ENCODE assay signal across 1 cellular context in the genomic region with DNA sequence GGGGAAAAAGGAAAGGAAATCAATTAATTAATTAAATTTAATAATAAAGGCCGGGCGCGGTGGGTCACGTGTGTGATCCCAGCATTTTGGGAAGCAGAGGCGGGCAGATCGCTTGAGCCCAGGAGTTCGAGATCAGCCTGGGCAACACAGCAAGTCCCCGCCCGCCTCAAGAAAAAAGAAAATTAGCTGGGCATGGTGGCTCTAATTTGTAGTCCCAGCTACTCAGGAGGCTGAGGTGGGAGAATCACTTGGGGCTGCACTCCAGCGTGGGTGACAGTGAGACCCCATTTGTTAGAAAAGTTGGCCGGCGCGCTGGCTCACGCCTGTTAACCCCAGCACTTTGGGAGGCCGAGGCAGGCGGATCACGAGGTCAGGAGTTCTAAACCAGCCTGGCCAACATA.
TF ChIP-seq lines count a peak whose summit lies in the region.

No MANE protein-coding gene starts in this region.

TF ChIP-seq in H1, 55 proteins besides CTCF, POLR2A, EP300 and RAD21:
- TF ChIP-seq KDM1A (IDR thresholded peaks at IDR 0.05; ENCODE audit: borderline replicate concordance, low read length) (no peak), BACH1 (IDR thresholded peaks at IDR 0.05; ENCODE audit: low read length) (no peak), GABPA (IDR thresholded peaks at IDR 0.05; ENCODE audit: borderline replicate concordance, insufficient read depth, low read length) (no peak), NRF1 (IDR thresholded peaks at IDR 0.05; ENCODE audit: low read depth, low read length) (no peak), RFX5 (IDR thresholded peaks at IDR 0.05; ENCODE audit: borderline replicate concordance, low read depth, low read length) (no peak), BCL11A (IDR thresholded peaks at IDR 0.05; ENCODE audit: low read depth in 2 of 2, low read length in 2 of 2) (no peak)
- TF ChIP-seq, protein P1, sequence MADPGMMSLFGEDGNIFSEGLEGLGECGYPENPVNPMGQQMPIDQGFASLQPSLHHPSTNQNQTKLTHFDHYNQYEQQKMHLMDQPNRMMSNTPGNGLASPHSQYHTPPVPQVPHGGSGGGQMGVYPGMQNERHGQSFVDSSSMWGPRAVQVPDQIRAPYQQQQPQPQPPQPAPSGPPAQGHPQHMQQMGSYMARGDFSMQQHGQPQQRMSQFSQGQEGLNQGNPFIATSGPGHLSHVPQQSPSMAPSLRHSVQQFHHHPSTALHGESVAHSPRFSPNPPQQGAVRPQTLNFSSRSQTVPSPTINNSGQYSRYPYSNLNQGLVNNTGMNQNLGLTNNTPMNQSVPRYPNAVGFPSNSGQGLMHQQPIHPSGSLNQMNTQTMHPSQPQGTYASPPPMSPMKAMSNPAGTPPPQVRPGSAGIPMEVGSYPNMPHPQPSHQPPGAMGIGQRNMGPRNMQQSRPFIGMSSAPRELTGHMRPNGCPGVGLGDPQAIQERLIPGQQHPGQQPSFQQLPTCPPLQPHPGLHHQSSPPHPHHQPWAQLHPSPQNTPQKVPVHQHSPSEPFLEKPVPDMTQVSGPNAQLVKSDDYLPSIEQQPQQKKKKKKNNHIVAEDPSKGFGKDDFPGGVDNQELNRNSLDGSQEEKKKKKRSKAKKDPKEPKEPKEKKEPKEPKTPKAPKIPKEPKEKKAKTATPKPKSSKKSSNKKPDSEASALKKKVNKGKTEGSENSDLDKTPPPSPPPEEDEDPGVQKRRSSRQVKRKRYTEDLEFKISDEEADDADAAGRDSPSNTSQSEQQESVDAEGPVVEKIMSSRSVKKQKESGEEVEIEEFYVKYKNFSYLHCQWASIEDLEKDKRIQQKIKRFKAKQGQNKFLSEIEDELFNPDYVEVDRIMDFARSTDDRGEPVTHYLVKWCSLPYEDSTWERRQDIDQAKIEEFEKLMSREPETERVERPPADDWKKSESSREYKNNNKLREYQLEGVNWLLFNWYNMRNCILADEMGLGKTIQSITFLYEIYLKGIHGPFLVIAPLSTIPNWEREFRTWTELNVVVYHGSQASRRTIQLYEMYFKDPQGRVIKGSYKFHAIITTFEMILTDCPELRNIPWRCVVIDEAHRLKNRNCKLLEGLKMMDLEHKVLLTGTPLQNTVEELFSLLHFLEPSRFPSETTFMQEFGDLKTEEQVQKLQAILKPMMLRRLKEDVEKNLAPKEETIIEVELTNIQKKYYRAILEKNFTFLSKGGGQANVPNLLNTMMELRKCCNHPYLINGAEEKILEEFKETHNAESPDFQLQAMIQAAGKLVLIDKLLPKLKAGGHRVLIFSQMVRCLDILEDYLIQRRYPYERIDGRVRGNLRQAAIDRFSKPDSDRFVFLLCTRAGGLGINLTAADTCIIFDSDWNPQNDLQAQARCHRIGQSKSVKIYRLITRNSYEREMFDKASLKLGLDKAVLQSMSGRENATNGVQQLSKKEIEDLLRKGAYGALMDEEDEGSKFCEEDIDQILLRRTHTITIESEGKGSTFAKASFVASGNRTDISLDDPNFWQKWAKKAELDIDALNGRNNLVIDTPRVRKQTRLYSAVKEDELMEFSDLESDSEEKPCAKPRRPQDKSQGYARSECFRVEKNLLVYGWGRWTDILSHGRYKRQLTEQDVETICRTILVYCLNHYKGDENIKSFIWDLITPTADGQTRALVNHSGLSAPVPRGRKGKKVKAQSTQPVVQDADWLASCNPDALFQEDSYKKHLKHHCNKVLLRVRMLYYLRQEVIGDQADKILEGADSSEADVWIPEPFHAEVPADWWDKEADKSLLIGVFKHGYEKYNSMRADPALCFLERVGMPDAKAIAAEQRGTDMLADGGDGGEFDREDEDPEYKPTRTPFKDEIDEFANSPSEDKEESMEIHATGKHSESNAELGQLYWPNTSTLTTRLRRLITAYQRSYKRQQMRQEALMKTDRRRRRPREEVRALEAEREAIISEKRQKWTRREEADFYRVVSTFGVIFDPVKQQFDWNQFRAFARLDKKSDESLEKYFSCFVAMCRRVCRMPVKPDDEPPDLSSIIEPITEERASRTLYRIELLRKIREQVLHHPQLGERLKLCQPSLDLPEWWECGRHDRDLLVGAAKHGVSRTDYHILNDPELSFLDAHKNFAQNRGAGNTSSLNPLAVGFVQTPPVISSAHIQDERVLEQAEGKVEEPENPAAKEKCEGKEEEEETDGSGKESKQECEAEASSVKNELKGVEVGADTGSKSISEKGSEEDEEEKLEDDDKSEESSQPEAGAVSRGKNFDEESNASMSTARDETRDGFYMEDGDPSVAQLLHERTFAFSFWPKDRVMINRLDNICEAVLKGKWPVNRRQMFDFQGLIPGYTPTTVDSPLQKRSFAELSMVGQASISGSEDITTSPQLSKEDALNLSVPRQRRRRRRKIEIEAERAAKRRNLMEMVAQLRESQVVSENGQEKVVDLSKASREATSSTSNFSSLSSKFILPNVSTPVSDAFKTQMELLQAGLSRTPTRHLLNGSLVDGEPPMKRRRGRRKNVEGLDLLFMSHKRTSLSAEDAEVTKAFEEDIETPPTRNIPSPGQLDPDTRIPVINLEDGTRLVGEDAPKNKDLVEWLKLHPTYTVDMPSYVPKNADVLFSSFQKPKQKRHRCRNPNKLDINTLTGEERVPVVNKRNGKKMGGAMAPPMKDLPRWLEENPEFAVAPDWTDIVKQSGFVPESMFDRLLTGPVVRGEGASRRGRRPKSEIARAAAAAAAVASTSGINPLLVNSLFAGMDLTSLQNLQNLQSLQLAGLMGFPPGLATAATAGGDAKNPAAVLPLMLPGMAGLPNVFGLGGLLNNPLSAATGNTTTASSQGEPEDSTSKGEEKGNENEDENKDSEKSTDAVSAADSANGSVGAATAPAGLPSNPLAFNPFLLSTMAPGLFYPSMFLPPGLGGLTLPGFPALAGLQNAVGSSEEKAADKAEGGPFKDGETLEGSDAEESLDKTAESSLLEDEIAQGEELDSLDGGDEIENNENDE (IDR thresholded peaks at IDR 0.05; ENCODE audit: insufficient replicate concordance, low read length): no peak
TF ChIP-seq in H1: peak in this region for 0.
